In the genomic region with DNA sequence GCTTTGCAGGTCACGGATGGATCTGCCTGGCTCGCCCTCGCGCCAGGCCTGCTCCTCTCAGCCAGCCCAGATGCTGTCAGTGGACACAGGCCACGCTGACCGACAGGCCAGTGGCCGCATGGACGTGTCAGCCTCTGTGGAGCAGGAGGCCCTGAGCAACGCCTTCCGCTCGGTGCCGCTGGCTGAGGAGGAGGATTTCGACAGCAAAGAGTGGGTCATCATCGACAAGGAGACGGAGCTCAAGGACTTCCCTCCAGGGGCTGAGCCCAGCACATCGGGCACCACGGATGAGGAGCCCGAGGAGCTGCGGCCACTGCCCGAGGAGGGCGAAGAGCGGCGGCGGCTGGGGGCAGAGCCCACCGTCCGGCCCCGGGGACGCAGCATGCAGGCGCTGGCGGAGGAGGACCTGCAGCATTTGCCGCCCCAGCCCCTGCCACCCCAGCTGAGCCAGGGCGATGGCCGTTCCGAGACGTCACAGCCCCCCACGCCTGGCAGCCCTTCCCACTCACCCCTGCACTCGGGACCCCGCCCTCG, we compare ENCODE assay signal across 14 cellular contexts. TPM values are rescaled to one million over a fixed set of nuclear protein-coding genes. Genes with fewer than 3 reads are reported as not detected.
"Had no signal": no experiment of that assay in that cellular context is flagged by ENCODE, and none has a peak within 500 bp of the region (broad histone marks: within the 10 kb centered on the region; RNA-seq: fewer than 3 reads in every experiment).

No MANE protein-coding gene starts in this region.

- H3K9me3 Mint-ChIP-seq: activated naive CD4-positive, alpha-beta T cell treated with anti-CD3 and anti-CD28 coated beads for 36 hours; activated T-cell treated with anti-CD3 and anti-CD28 coated beads, Interleukin-2, amount 50 U/mL, for 24 hours; activated T-helper 1 cell treated with anti-CD3 and anti-CD28 coated beads, Interleukin-12 subunit alpha, Interleukin-12 subunit beta, Interleukin-2, Interleukin-4 antibody, amounts not matched to agents 30 ng/mL and 10 ng/mL and 1 ng/mL, durations not matched to agents 14 hours and 24 hours and 36 hours; brain; central memory CD8-positive, alpha-beta T cell had no signal

- H3K36me3 Mint-ChIP-seq: activated CD8-positive, alpha-beta memory T cell treated with anti-CD3 and anti-CD28 coated beads, Interleukin-2, amount 10 ng/mL, durations not matched to agents 7 days and 5 days; activated naive CD8-positive, alpha-beta T cell had no signal

- DNase-seq: NCI-H1105, NCI-H187 had no signal

- H3K27me3 Mint-ChIP-seq: activated T-cell treated with anti-CD3 and anti-CD28 coated beads, Interleukin-2, amount 50 U/mL, for 24 hours; central memory CD8-positive, alpha-beta T cell had no signal

- H3K4me3 ChIP-seq: SJCRH30 had no signal

- H3K4me1 ChIP-seq: SJCRH30 had no signal

- FAIRE-seq: astrocyte had no signal

- H3K9ac ChIP-seq: SK-N-SH had no signal

- H3K9me3 ChIP-seq: SJCRH30, SK-N-SH had no signal

- H3K4me1 Mint-ChIP-seq: activated CD8-positive, alpha-beta memory T cell treated with anti-CD3 and anti-CD28 coated beads, Interleukin-2, amount 10 ng/mL, durations not matched to agents 7 days and 5 days; central memory CD8-positive, alpha-beta T cell had no signal

- H3K27ac ChIP-seq: SJCRH30 had no signal

- H3K36me3 ChIP-seq: SJCRH30 had no signal

- H3K4me3 Mint-ChIP-seq: activated CD8-positive, alpha-beta memory T cell treated with anti-CD3 and anti-CD28 coated beads, Interleukin-2, amount 10 ng/mL, durations not matched to agents 7 days and 5 days; activated naive CD4-positive, alpha-beta T cell treated with anti-CD3 and anti-CD28 coated beads for 36 hours; activated naive CD8-positive, alpha-beta T cell; activated T-cell treated with anti-CD3 and anti-CD28 coated beads, Interleukin-2, amount 50 U/mL, for 24 hours; activated T-helper 1 cell treated with anti-CD3 and anti-CD28 coated beads, Interleukin-12 subunit alpha, Interleukin-12 subunit beta, Interleukin-2, Interleukin-4 antibody, amounts not matched to agents 30 ng/mL and 10 ng/mL and 1 ng/mL, durations not matched to agents 14 hours and 24 hours and 36 hours; brain; central memory CD8-positive, alpha-beta T cell had no signal

- H3K4me2 ChIP-seq: SK-N-SH had no signal

- H3K27ac Mint-ChIP-seq: activated CD8-positive, alpha-beta memory T cell treated with anti-CD3 and anti-CD28 coated beads, Interleukin-2, amount 10 ng/mL, durations not matched to agents 7 days and 5 days; activated naive CD4-positive, alpha-beta T cell treated with anti-CD3 and anti-CD28 coated beads for 36 hours; activated naive CD8-positive, alpha-beta T cell; activated T-cell treated with anti-CD3 and anti-CD28 coated beads, Interleukin-2, amount 50 U/mL, for 24 hours had no signal

RNA-seq across cellular contexts. Expression of gene TTBK1, which starts 19.6 kb away (rescaled TPM):
- total RNA-seq: SJCRH30 had no signal

RNA-seq across cellular contexts. Expression of gene SLC22A7, which starts 35.2 kb away (rescaled TPM):
- total RNA-seq: activated CD8-positive, alpha-beta memory T cell treated with anti-CD3 and anti-CD28 coated beads, Interleukin-2, amount 10 ng/mL, durations not matched to agents 7 days and 5 days; activated naive CD4-positive, alpha-beta T cell treated with anti-CD3 and anti-CD28 coated beads for 36 hours; activated T-helper 1 cell treated with anti-CD3 and anti-CD28 coated beads, Interleukin-12 subunit alpha, Interleukin-12 subunit beta, Interleukin-2, Interleukin-4 antibody, amounts not matched to agents 30 ng/mL and 10 ng/mL and 1 ng/mL, durations not matched to agents 14 hours and 24 hours and 36 hours; astrocyte; Right ventricle myocardium inferior; SJCRH30; T-helper 2 cell treated with Interferon-gamma antibody and Interleukin-4, amounts not matched to agents 100 ng/mL and 5 ng/mL, for 36 hours had no signal
- polyA plus RNA-seq: SK-N-SH had no signal

RNA-seq across cellular contexts. Expression of gene CRIP3, which starts 45.8 kb away (rescaled TPM):
- total RNA-seq: activated T-helper 1 cell treated with anti-CD3 and anti-CD28 coated beads, Interleukin-12 subunit alpha, Interleukin-12 subunit beta, Interleukin-2, Interleukin-4 antibody, amounts not matched to agents 30 ng/mL and 10 ng/mL and 1 ng/mL, durations not matched to agents 14 hours and 24 hours and 36 hours; astrocyte; SJCRH30 had no signal
- polyA plus RNA-seq: SK-N-SH had no signal
